In genomic region chr2:28678944-28679343, GRCh38 we compare ENCODE assay signal across 18 cellular contexts.
DNase-seq lines count a peak whose midpoint lies in the region; ATAC-seq and TF ChIP-seq lines count a peak whose summit lies in the region.
"Had no signal": no experiment of that assay in that cellular context is flagged by ENCODE, and none has a peak within 500 bp of the region (broad histone marks: within the 10 kb centered on the region; RNA-seq: fewer than 3 reads in every experiment).

No MANE protein-coding gene starts in this region.

- H3K36me3 Mint-ChIP-seq in dendritic cell treated with granulocyte-macrophage colony-stimulating factor and Interleukin-4, amounts not matched to agents 40 ng/mL and 50 ng/mL, for 4 days (ENCODE audit: low read depth): no peaks in the 10 kb centered on the region
- H3K36me3 Mint-ChIP-seq: T-cell had no signal

- H3K9me3 ChIP-seq in left ventricle myocardium inferior (replicated peaks) (no peaks in the 10 kb centered on the region), MM.1S (replicated peaks; ENCODE audit: insufficient read depth, low read length) (no peaks in the 10 kb centered on the region)

- ATAC-seq in GM21825 (IDR thresholded peaks at IDR 0.05; ENCODE audit: unreplicated experiment) (peak; percentile 44), GM18511 (IDR thresholded peaks at IDR 0.05; ENCODE audit: unreplicated experiment) (no peak)
- ATAC-seq in stimulated activated naive CD8-positive, alpha-beta T cell treated with anti-CD3 and anti-CD28 coated beads, Interleukin-15, Interleukin-2, amounts not matched to agents 100 U/mL and 50 U/mL, for 24 hours: peak; percentile 75
- ATAC-seq: T-cell had no signal

- intact Hi-C loops in left ventricle myocardium inferior (cut with micrococcal nuclease): no loop called here
- intact Hi-C loops in cardiac septum (cut with DNase I): no loop called here
- intact Hi-C loops in dendritic cell treated with granulocyte-macrophage colony-stimulating factor and Interleukin-4, amounts not matched to agents 40 ng/mL and 50 ng/mL, for 4 days (cut with micrococcal nuclease): no loop called here

- H2AFZ ChIP-seq in MM.1S (ENCODE audit: low read length): no peak overlapping the region

- H3K79me2 ChIP-seq in MM.1S (ENCODE audit: low read length): no peaks in the 10 kb centered on the region

- peak overlapping the region; percentile 35 for H3K27ac Mint-ChIP-seq in dendritic cell treated with granulocyte-macrophage colony-stimulating factor and Interleukin-4, amounts not matched to agents 40 ng/mL and 50 ng/mL, for 4 days
- H3K27ac Mint-ChIP-seq: B cell had no signal

- no peaks in the 10 kb centered on the region for H3F3A ChIP-seq in MM.1S (ENCODE audit: insufficient read depth, low read length)

- no peak overlapping the region for H3K4me3 ChIP-seq in left ventricle myocardium inferior
- H3K4me3 ChIP-seq in MM.1S (ENCODE audit: low read length): no peak overlapping the region

- H3K27me3 Mint-ChIP-seq in dendritic cell treated with granulocyte-macrophage colony-stimulating factor and Interleukin-4, amounts not matched to agents 40 ng/mL and 50 ng/mL, for 4 days: no peaks in the 10 kb centered on the region
- H3K27me3 Mint-ChIP-seq: B cell, T-cell had no signal

- no peaks in the 10 kb centered on the region for H3K27me3 ChIP-seq in left ventricle myocardium inferior (ENCODE audit: low read depth)
- H3K27me3 ChIP-seq in MM.1S (replicated peaks; ENCODE audit: insufficient read depth, low read length): no peaks in the 10 kb centered on the region
- H3K27me3 ChIP-seq: brain microvascular endothelial cell had no signal

- DNase-seq in left ventricle myocardium inferior (no peak), cardiac septum (ENCODE audit: low spot score) (no peak), SW480 (ENCODE audit: low spot score) (no peak), MM.1S (no peak)
- peak; percentile 38 for DNase-seq in stimulated activated naive CD8-positive, alpha-beta T cell treated with anti-CD3 and anti-CD28 coated beads, Interleukin-15, Interleukin-2, amounts not matched to agents 100 U/mL and 50 U/mL, for 24 hours
- DNase-seq: activated CD4-positive, CD25-positive, alpha-beta regulatory T cell; activated gamma-delta T cell; brain microvascular endothelial cell; GOT3; hippocampal formation; left colon; NCI-H82; T-cell had no signal

- H3K36me3 ChIP-seq in left ventricle myocardium inferior: no peaks in the 10 kb centered on the region
- H3K36me3 ChIP-seq in MM.1S (replicated peaks; ENCODE audit: insufficient read depth, low read length): no peaks in the 10 kb centered on the region
- H3K36me3 ChIP-seq: brain microvascular endothelial cell had no signal

- peak overlapping the region; percentile 91 for H3K27ac ChIP-seq in left ventricle myocardium inferior (replicated peaks)
- H3K27ac ChIP-seq in MM.1S (ENCODE audit: low read length): no peak overlapping the region
- H3K27ac ChIP-seq: brain microvascular endothelial cell, RWPE1 had no signal

- no peaks in the 10 kb centered on the region for H4K20me1 ChIP-seq in MM.1S (ENCODE audit: insufficient read depth, low read length)

- H3K4me1 ChIP-seq in left ventricle myocardium inferior (peaks cover 64% of the 10 kb centered on the region), MM.1S (ENCODE audit: low read length) (peaks cover 18% of the 10 kb centered on the region)

- no peak for TF ChIP-seq CTCF in left ventricle myocardium inferior (IDR thresholded peaks at IDR 0.05; ENCODE audit: borderline replicate concordance)
- no peak for TF ChIP-seq CTCF in MM.1S (IDR thresholded peaks at IDR 0.05; ENCODE audit: low read length)

- no peaks in the 10 kb centered on the region for H3K9me3 Mint-ChIP-seq in dendritic cell treated with granulocyte-macrophage colony-stimulating factor and Interleukin-4, amounts not matched to agents 40 ng/mL and 50 ng/mL, for 4 days
- H3K9me3 Mint-ChIP-seq: T-cell had no signal

- H3K9ac ChIP-seq in MM.1S (ENCODE audit: low read length): no peak overlapping the region

- H3K4me2 ChIP-seq in MM.1S (ENCODE audit: low read depth, low read length): no peak overlapping the region

- H3K9me2 ChIP-seq in MM.1S (replicated peaks; ENCODE audit: insufficient read depth, low read length): no peaks in the 10 kb centered on the region

- peaks cover 49% of the 10 kb centered on the region for H3K4me1 Mint-ChIP-seq in dendritic cell treated with granulocyte-macrophage colony-stimulating factor and Interleukin-4, amounts not matched to agents 40 ng/mL and 50 ng/mL, for 4 days (ENCODE audit: low read depth)

- no peak overlapping the region for H3K4me3 Mint-ChIP-seq in dendritic cell treated with granulocyte-macrophage colony-stimulating factor and Interleukin-4, amounts not matched to agents 40 ng/mL and 50 ng/mL, for 4 days
- H3K4me3 Mint-ChIP-seq: B cell, T-cell had no signal
